Comparison of ENCODE assay signal across 21 cellular contexts in the genomic region with DNA sequence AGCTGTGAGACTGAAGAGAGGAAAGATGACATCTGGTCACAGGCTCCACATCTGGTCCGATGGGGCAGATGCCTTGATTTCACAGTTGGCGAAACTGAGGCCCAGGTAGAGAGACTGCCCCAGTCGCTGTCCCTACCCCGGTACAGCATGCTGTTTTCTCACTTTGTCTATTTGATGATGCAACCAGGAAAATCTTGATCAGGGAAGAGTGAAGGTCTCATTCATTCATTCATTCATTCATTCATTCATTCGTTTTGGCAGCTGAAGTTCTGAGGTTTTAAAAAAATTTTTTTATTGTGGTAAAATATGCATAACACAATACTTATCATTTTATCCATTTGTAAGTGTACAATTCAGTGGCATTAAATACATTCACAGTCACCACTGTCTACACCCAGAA. TPM values are rescaled to one million over a fixed set of nuclear protein-coding genes. Genes with fewer than 3 reads are reported as not detected.
A peak's percentile ranks its signal among the peaks of the same experiment; 100 is the strongest.
DNase-seq lines count a peak whose midpoint lies in the region; ATAC-seq, FAIRE-seq and TF ChIP-seq lines count a peak whose summit lies in the region.
"Had no signal": no experiment of that assay in that cellular context is flagged by ENCODE, and none has a peak within 500 bp of the region (broad histone marks: within the 10 kb centered on the region; RNA-seq: fewer than 3 reads in every experiment).

No MANE protein-coding gene starts in this region.

- H4K5ac ChIP-seq in IMR-90 (ENCODE audit: low read depth, low read length) (no peak overlapping the region), H1 (ENCODE audit: insufficient read length, low read depth, low read length) (no peak overlapping the region)

- H4K8ac ChIP-seq in IMR-90 (ENCODE audit: low read depth in 2 of 2, low read length in 2 of 2) (no peak overlapping the region), H1 (ENCODE audit: extremely low read depth, insufficient read depth, low read length) (no peak overlapping the region)

- 100% methylated on average over 1 of the region's 5 CpGs; no CpG with 5 or more reads in 1 of the 2 experiments for WGBS in IMR-90 (ENCODE audit: extremely low coverage in 2 of 2, insufficient read length in 1 of 2), 2 experiments
- WGBS in H1 (ENCODE audit: extremely low coverage in 1 of 2, insufficient coverage in 1 of 2, insufficient read length in 1 of 2, insufficient replicate concordance in 2 of 2, low coverage in 1 of 2, low lambda C conversion rate in 2 of 2, missing lambda C conversion rate in 1 of 2), 2 experiments = 100% methylated on average over 5 of the region's 5 CpGs; no CpG with 5 or more reads in 1 of the 2 experiments

- no peak for TF ChIP-seq CTCF in activated CD8-positive, alpha-beta T cell treated with anti-CD3 and anti-CD28 coated beads for 36 hours (IDR thresholded peaks at IDR 0.05)
- TF ChIP-seq CTCF in IMR-90 (conservative IDR thresholded peaks at IDR 0.05; ENCODE audit: low read depth, low read length) (no peak), H1 (IDR thresholded peaks at IDR 0.05; ENCODE audit: control extremely low read depth in 1 of 3, insufficient read depth in 1 of 3, low read depth in 1 of 3, low read length in 3 of 3) (no peak)

- no peak for ATAC-seq in activated CD8-positive, alpha-beta T cell treated with anti-CD3 and anti-CD28 coated beads, Interleukin-2, amount 10 ng/mL, durations not matched to agents 7 days and 5 days
- no peak for ATAC-seq in activated CD8-positive, alpha-beta T cell treated with anti-CD3 and anti-CD28 coated beads for 36 hours
- ATAC-seq in IMR-90 (ENCODE audit: low read depth) = no peak
- no peak for ATAC-seq in stimulated activated effector memory CD8-positive, alpha-beta T cell treated with anti-CD3 and anti-CD28 coated beads, Interleukin-12 subunit alpha, Interleukin-12 subunit beta, amount 100 ng/mL, for 72 hours
- ATAC-seq: CD8-positive, alpha-beta T cell had no signal

- H3K27ac ChIP-seq in IMR-90 (ENCODE audit: insufficient read depth, low read length) (no peak overlapping the region), H1 (ENCODE audit: low read depth, low read length) (no peak overlapping the region)
- H3K27ac ChIP-seq: 22Rv1, SK-N-MC had no signal

- H3K27ac Mint-ChIP-seq in activated CD8-positive, alpha-beta T cell treated with anti-CD3 and anti-CD28 coated beads, Interleukin-2, amount 10 ng/mL, durations not matched to agents 7 days and 5 days = peak overlapping the region; percentile 60
- H3K27ac Mint-ChIP-seq in activated CD8-positive, alpha-beta T cell treated with anti-CD3 and anti-CD28 coated beads for 36 hours = no peak overlapping the region
- H3K27ac Mint-ChIP-seq in stimulated activated effector memory CD8-positive, alpha-beta T cell treated with anti-CD3 and anti-CD28 coated beads, Interleukin-12 subunit alpha, Interleukin-12 subunit beta, amount 100 ng/mL, for 72 hours = peak overlapping the region; percentile 53
- H3K27ac Mint-ChIP-seq: CD8-positive, alpha-beta T cell had no signal

- H3K18ac ChIP-seq in IMR-90 (ENCODE audit: low read depth, low read length) = no peak overlapping the region
- no peak overlapping the region for H3K18ac ChIP-seq in H1 (ENCODE audit: extremely low read depth, low read length)

- H3K4me2 ChIP-seq in IMR-90 (ENCODE audit: low read depth, low read length) (no peak overlapping the region), H1 (ENCODE audit: insufficient read depth in 1 of 2, low read depth in 2 of 2, low read length in 2 of 2) (no peak overlapping the region)

- no peak overlapping the region for H2BK12ac ChIP-seq in H1 (ENCODE audit: low read depth, low read length)

- dilution Hi-C loops in IMR-90 (cut with HindIII; ENCODE audit: low sequenced_read_pairs, unreplicated experiment) = no loop called here

- TF ChIP-seq POLR2A in IMR-90 (IDR thresholded peaks at IDR 0.05; ENCODE audit: low read depth, low read length) (no peak), H1 (IDR thresholded peaks at IDR 0.05; ENCODE audit: control extremely low read depth in 1 of 2, low read depth in 2 of 2, low read length in 2 of 2) (no peak)

- H3K56ac ChIP-seq in IMR-90 (ENCODE audit: extremely low read depth, insufficient read depth, low read length) (no peak overlapping the region), H1 (replicated peaks; ENCODE audit: insufficient read length, low read depth, low read length) (no peak overlapping the region)

- no peak overlapping the region for H2BK5ac ChIP-seq in IMR-90 (ENCODE audit: low read depth, low read length, poor library complexity, severe bottlenecking)
- 0 out of 2 replicates have a peak overlapping the region, but pooled peaks have one; percentile 2 for H2BK5ac ChIP-seq in H1 (ENCODE audit: low read depth, low read length)

- H3K4me3 ChIP-seq in IMR-90 (ENCODE audit: insufficient read depth, low read depth, low read length) = no peak overlapping the region
- no peak overlapping the region for H3K4me3 ChIP-seq in H1 (ENCODE audit: extremely low read depth in 1 of 4, insufficient read depth in 2 of 4, low read depth in 3 of 4, low read length in 4 of 4)
- H3K4me3 ChIP-seq: SK-N-MC had no signal

- H4K20me1 ChIP-seq in IMR-90 (ENCODE audit: insufficient read depth, low read length) (peaks cover 77% of the 10 kb centered on the region), H1 (replicated peaks in 1 of 2; ENCODE audit: control insufficient read depth in 1 of 2, insufficient read depth in 2 of 2, low read length in 2 of 2) (peaks cover 18 to 44% of the 10 kb centered on the region in 2 experiments)

- H2BK20ac ChIP-seq in IMR-90 (ENCODE audit: low read depth, low read length) = no peak overlapping the region
- no peak overlapping the region for H2BK20ac ChIP-seq in H1 (ENCODE audit: low read length)

- intact Hi-C loops in activated CD8-positive, alpha-beta T cell treated with anti-CD3 and anti-CD28 coated beads for 36 hours (cut with micrococcal nuclease) = no loop called here
- intact Hi-C loops in IMR-90 (cut with micrococcal nuclease) = no loop called here

- H2AK5ac ChIP-seq in IMR-90 (ENCODE audit: low read depth, low read length) (no peak overlapping the region), H1 (ENCODE audit: low read depth, low read length) (no peak overlapping the region)

- H3K9me3 Mint-ChIP-seq in activated CD8-positive, alpha-beta T cell treated with anti-CD3 and anti-CD28 coated beads, Interleukin-2, amount 10 ng/mL, durations not matched to agents 7 days and 5 days (ENCODE audit: insufficient read depth) = no peaks in the 10 kb centered on the region
- no peaks in the 10 kb centered on the region for H3K9me3 Mint-ChIP-seq in activated CD8-positive, alpha-beta T cell treated with anti-CD3 and anti-CD28 coated beads for 36 hours
- no peaks in the 10 kb centered on the region for H3K9me3 Mint-ChIP-seq in stimulated activated effector memory CD8-positive, alpha-beta T cell treated with anti-CD3 and anti-CD28 coated beads, Interleukin-12 subunit alpha, Interleukin-12 subunit beta, amount 100 ng/mL, for 72 hours
- H3K9me3 Mint-ChIP-seq: CD8-positive, alpha-beta T cell had no signal

- H3K23ac ChIP-seq in IMR-90 (ENCODE audit: low read depth, low read length) = no peak overlapping the region
- H3K23ac ChIP-seq in H1 (ENCODE audit: insufficient read length) = no peak overlapping the region

- H3K4me1 Mint-ChIP-seq in activated CD8-positive, alpha-beta T cell treated with anti-CD3 and anti-CD28 coated beads, Interleukin-2, amount 10 ng/mL, durations not matched to agents 7 days and 5 days (ENCODE audit: low read depth) = peaks cover 76% of the 10 kb centered on the region
- peaks cover 47% of the 10 kb centered on the region for H3K4me1 Mint-ChIP-seq in activated CD8-positive, alpha-beta T cell treated with anti-CD3 and anti-CD28 coated beads for 36 hours (ENCODE audit: low read depth)
- peaks cover 75% of the 10 kb centered on the region for H3K4me1 Mint-ChIP-seq in stimulated activated effector memory CD8-positive, alpha-beta T cell treated with anti-CD3 and anti-CD28 coated beads, Interleukin-12 subunit alpha, Interleukin-12 subunit beta, amount 100 ng/mL, for 72 hours

- no peaks in the 10 kb centered on the region for H3K23me2 ChIP-seq in H1 (ENCODE audit: low read depth, low read length)

- H3K79me1 ChIP-seq in IMR-90 (ENCODE audit: low read depth in 1 of 2, low read length in 2 of 2) (peaks cover 45 to 91% of the 10 kb centered on the region in 2 experiments), H1 (ENCODE audit: low read depth, low read length) (peaks cover 44% of the 10 kb centered on the region)

- FAIRE-seq in H1 (lab: Jason Lieb, UNC) = no peak

- peaks cover 55% of the 10 kb centered on the region for H3K36me3 Mint-ChIP-seq in activated CD8-positive, alpha-beta T cell treated with anti-CD3 and anti-CD28 coated beads, Interleukin-2, amount 10 ng/mL, durations not matched to agents 7 days and 5 days (ENCODE audit: low read depth)
- peaks cover 5% of the 10 kb centered on the region for H3K36me3 Mint-ChIP-seq in activated CD8-positive, alpha-beta T cell treated with anti-CD3 and anti-CD28 coated beads for 36 hours (ENCODE audit: low read depth)
- peaks cover 6% of the 10 kb centered on the region for H3K36me3 Mint-ChIP-seq in stimulated activated effector memory CD8-positive, alpha-beta T cell treated with anti-CD3 and anti-CD28 coated beads, Interleukin-12 subunit alpha, Interleukin-12 subunit beta, amount 100 ng/mL, for 72 hours

- H3K4me1 ChIP-seq in IMR-90 (ENCODE audit: control insufficient read depth, insufficient read depth, low read length) = peaks cover 2% of the 10 kb centered on the region
- peaks cover 2 to 7% (median 4%) of the 10 kb centered on the region in 4 experiments; a peak in 4 of 7 replicates for H3K4me1 ChIP-seq in H1 (replicated peaks in 1 of 4; ENCODE audit: control insufficient read depth in 3 of 4, insufficient read depth in 4 of 4, low read length in 3 of 4)

- H2BK15ac ChIP-seq in IMR-90 (ENCODE audit: low read depth, low read length) (no peak overlapping the region), H1 (ENCODE audit: low read length) (no peak overlapping the region)

- H3K36me3 ChIP-seq in IMR-90 (ENCODE audit: control insufficient read depth, insufficient read depth, low read length) (no peaks in the 10 kb centered on the region), H1 (ENCODE audit: control insufficient read depth in 2 of 4, insufficient read depth in 4 of 4, low read length in 3 of 4) (no peaks in the 10 kb centered on the region; a peak in 1 of 8 replicates)

- no peak for DNase-seq in activated CD8-positive, alpha-beta T cell treated with anti-CD3 and anti-CD28 coated beads, Interleukin-2, amount 10 ng/mL, durations not matched to agents 7 days and 5 days
- no peak for DNase-seq in activated CD8-positive, alpha-beta T cell treated with anti-CD3 and anti-CD28 coated beads for 36 hours
- no peak for DNase-seq in IMR-90
- no peak for DNase-seq in H1 (ENCODE audit: low read depth in 1 of 2, low spot score in 2 of 2)
- no peak for DNase-seq in stimulated activated effector memory CD8-positive, alpha-beta T cell treated with anti-CD3 and anti-CD28 coated beads, Interleukin-12 subunit alpha, Interleukin-12 subunit beta, amount 100 ng/mL, for 72 hours (ENCODE audit: low spot score in 2 of 2)
- DNase-seq in cerebellar cortex (ENCODE audit: low spot score) = no peak
- no peak for DNase-seq in activated CD4-positive, alpha-beta T cell treated with anti-CD3 and anti-CD28 coated beads for 48 hours
- no peak for DNase-seq in stimulated activated CD4-positive, alpha-beta T cell treated with anti-CD3 and anti-CD28 coated beads, Interleukin-4, amount 100 ng/mL, for 24 hours
- DNase-seq: AML-193; CD8-positive, alpha-beta T cell; DMS53; HCEC 1CT; KBM-7; NCI-H1105; NCI-H1694; NCI-H2081 treated with DMSO at 0.1 percent for 48 hours; NCI-H748 treated with DMSO at 0.1 percent for 48 hours; OCI-M1; Right ventricle myocardium superior had no signal

- H3K27me3 ChIP-seq in IMR-90 (ENCODE audit: control insufficient read depth, insufficient read depth, low read length) (no peaks in the 10 kb centered on the region), H1 (replicated peaks in 1 of 4; ENCODE audit: control insufficient read depth in 3 of 4, extremely low read depth in 1 of 4, insufficient read depth in 3 of 4, low read length in 3 of 4) (no peaks in the 10 kb centered on the region)

- CTCF ChIA-PET in activated CD8-positive, alpha-beta T cell treated with anti-CD3 and anti-CD28 coated beads, Interleukin-2, amount 10 ng/mL, durations not matched to agents 7 days and 5 days (lab: Charles Lee) = interaction anchor here (2.2 kb wide), 1 partner anchor 13 kb away, joined by 7 read pairs; no protein-coding TSS in a partner anchor
- CTCF ChIA-PET in activated CD8-positive, alpha-beta T cell treated with anti-CD3 and anti-CD28 coated beads for 36 hours (lab: Charles Lee) = interaction anchor here (1.0 kb wide), 1 partner anchor 60 kb away, joined by 3 read pairs; no protein-coding TSS in a partner anchor
- CTCF ChIA-PET in IMR-90 (lab: Yijun Ruan, JAX) = no interaction called here
- CTCF ChIA-PET in H1 (lab: Charles Lee; ENCODE audit: partially characterized antibody) = interaction anchor here (0.9 to 1.5 kb wide), 3 partner anchors 60 to 412 kb away, joined by 3 to 4 read pairs (median 3); no protein-coding TSS in a partner anchor

- no peak for TF ChIP-seq EP300 in H1 (IDR thresholded peaks at IDR 0.05; ENCODE audit: borderline replicate concordance in 1 of 2, low read depth in 2 of 2, low read length in 2 of 2)

- H3K14ac ChIP-seq in IMR-90 (replicated peaks; ENCODE audit: low read depth, low read length) = no peak overlapping the region
- H3K14ac ChIP-seq in H1 (ENCODE audit: insufficient read length) = no peak overlapping the region

- H3K79me2 ChIP-seq in H1 (ENCODE audit: control insufficient read depth in 1 of 2, insufficient read depth in 2 of 2, low read length in 2 of 2) = peaks cover 16 to 97% of the 10 kb centered on the region in 2 experiments

- no peak overlapping the region for H2AK9ac ChIP-seq in IMR-90 (replicated peaks; ENCODE audit: low read depth, low read length, poor library complexity)

- TF ChIP-seq RAD21 in IMR-90 (IDR thresholded peaks at IDR 0.05; ENCODE audit: low read length) (no peak), H1 (IDR thresholded peaks at IDR 0.05 in 1 of 2, conservative IDR thresholded peaks at IDR 0.05 in 1 of 2; ENCODE audit: low read depth in 2 of 2, low read length in 2 of 2) (no peak)

- H3K9ac ChIP-seq in IMR-90 (ENCODE audit: low read depth, low read length) (no peak overlapping the region), H1 (replicated peaks in 1 of 4; ENCODE audit: extremely low read depth in 1 of 4, low read depth in 3 of 4, low read length in 3 of 4) (no peak overlapping the region)

- peaks cover 15% of the 10 kb centered on the region; the same call in 1 of the 2 replicates for H3K9me1 ChIP-seq in IMR-90 (ENCODE audit: insufficient read depth, low read length)

- H3K9me3 ChIP-seq in IMR-90 (ENCODE audit: control insufficient read depth, insufficient read depth, low read length) = no peaks in the 10 kb centered on the region
- H3K9me3 ChIP-seq in H1 (ENCODE audit: insufficient read depth in 2 of 2, low read depth in 1 of 2, low read length in 1 of 2) = no peaks in the 10 kb centered on the region

- H3K4me3 Mint-ChIP-seq in activated CD8-positive, alpha-beta T cell treated with anti-CD3 and anti-CD28 coated beads, Interleukin-2, amount 10 ng/mL, durations not matched to agents 7 days and 5 days = no peak overlapping the region
- H3K4me3 Mint-ChIP-seq in activated CD8-positive, alpha-beta T cell treated with anti-CD3 and anti-CD28 coated beads for 36 hours = no peak overlapping the region
- H3K4me3 Mint-ChIP-seq in stimulated activated effector memory CD8-positive, alpha-beta T cell treated with anti-CD3 and anti-CD28 coated beads, Interleukin-12 subunit alpha, Interleukin-12 subunit beta, amount 100 ng/mL, for 72 hours = no peak overlapping the region
- H3K4me3 Mint-ChIP-seq: CD8-positive, alpha-beta T cell had no signal

- H3K4ac ChIP-seq in IMR-90 (ENCODE audit: low read depth, low read length) = no peak overlapping the region
- H3K4ac ChIP-seq in H1 (replicated peaks; ENCODE audit: insufficient read length, low read depth, low read length) = no peak overlapping the region

- H2BK120ac ChIP-seq in IMR-90 (ENCODE audit: low read depth, low read length) (no peak overlapping the region), H1 (replicated peaks; ENCODE audit: low read depth, low read length) (no peak overlapping the region)

- POLR2A ChIA-PET in activated CD8-positive, alpha-beta T cell treated with anti-CD3 and anti-CD28 coated beads, Interleukin-2, amount 10 ng/mL, durations not matched to agents 7 days and 5 days (lab: Charles Lee) = no interaction called here
- POLR2A ChIA-PET in activated CD8-positive, alpha-beta T cell treated with anti-CD3 and anti-CD28 coated beads for 36 hours (lab: Charles Lee) = interaction anchor here (0.6 to 1.4 kb wide), 3 partner anchors 10 to 185 kb away, joined by 3 to 5 read pairs (median 3); no protein-coding TSS in a partner anchor
- POLR2A ChIA-PET in IMR-90 (lab: Charles Lee; ENCODE audit: unreplicated experiment) = no interaction called here
- POLR2A ChIA-PET in H1 (lab: Charles Lee; ENCODE audit: partially characterized antibody) = interaction anchor here (0.8 kb wide), 1 partner anchor 9 kb away, joined by 3 read pairs; no protein-coding TSS in a partner anchor

- H4K91ac ChIP-seq in IMR-90 (ENCODE audit: insufficient read depth, low read depth, low read length) = no peak overlapping the region
- H4K91ac ChIP-seq in H1 (replicated peaks; ENCODE audit: insufficient read length, low read length) = no peak overlapping the region

- in situ Hi-C loops in IMR-90 (cut with MboI; ENCODE audit: low sequenced_read_pairs) = no loop called here

- BruUV-seq in IMR-90 (replicated peaks; lab: Mats Ljungman, UMichigan) = no TSS peak

- H2AFZ ChIP-seq in IMR-90 (replicated peaks; ENCODE audit: low read length, poor library complexity) = no peak overlapping the region
- H2AFZ ChIP-seq in H1 (ENCODE audit: low read length) = no peak overlapping the region

- no peaks in the 10 kb centered on the region for H3K27me3 Mint-ChIP-seq in activated CD8-positive, alpha-beta T cell treated with anti-CD3 and anti-CD28 coated beads, Interleukin-2, amount 10 ng/mL, durations not matched to agents 7 days and 5 days (ENCODE audit: low read depth)
- no peaks in the 10 kb centered on the region for H3K27me3 Mint-ChIP-seq in activated CD8-positive, alpha-beta T cell treated with anti-CD3 and anti-CD28 coated beads for 36 hours

RNA-seq across cellular contexts. Expression of a gene that starts 19.7 kb away (rescaled TPM):
- 10 to 100 TPM; 62.5 to 70.4 TPM for total RNA-seq in activated CD8-positive, alpha-beta T cell treated with anti-CD3 and anti-CD28 coated beads, Interleukin-2, amount 10 ng/mL, durations not matched to agents 7 days and 5 days
- 10 to 100 TPM; 37.6 to 38.5 TPM for total RNA-seq in activated CD8-positive, alpha-beta T cell treated with anti-CD3 and anti-CD28 coated beads for 36 hours
- 3.2 and 3.9 TPM in 2 replicates for total RNA-seq in IMR-90 (2012; rRNA removed)
- polyA plus RNA-seq in IMR-90 (2012; rRNA removed) (10.2 and 11.6 TPM in 2 replicates), H1 (2011; rRNA removed) (7.9 and 21.2 TPM in 2 replicates)
- polyA plus RNA-seq in IMR-90 (2012; cell fraction: cytosol; rRNA removed) = 9.7 and 13.7 TPM in 2 replicates
- 12.7 and 18.3 TPM in 2 replicates for polyA plus RNA-seq in IMR-90 (2012; cell fraction: nucleus; rRNA removed; ENCODE audit: low replicate concordance)
- 53.2 and 62.0 TPM in 2 replicates for total RNA-seq in H1 (2021; fragmentation: NEBNext Ultra II Directional; extraction: Animal tissue kit (Norgen Biotek cat#: 25700))
- 7.9 TPM for polyA plus RNA-seq in H1 (2011; cell fraction: cytosol; rRNA removed)
- 27.3 TPM for polyA plus RNA-seq in H1 (2011; cell fraction: nucleus; rRNA removed)
- polyA plus RNA-seq in H1 (2012, experiment 1 of 2) = 44.6 to 50.3 TPM (median 45.5 TPM) in 4 replicates
- polyA plus RNA-seq in H1 (2012, experiment 2 of 2) = 28.6 TPM
- 36.4 TPM for polyA plus RNA-seq in H1 (2013, experiment 1 of 2)
- 34.4 TPM for polyA plus RNA-seq in H1 (2013, experiment 2 of 2)
- polyA minus RNA-seq in H1 (2011; rRNA and poly(A)+ RNA removed) = 20.8 and 26.6 TPM in 2 replicates
- polyA minus RNA-seq in H1 (2011; cell fraction: cytosol; rRNA and poly(A)+ RNA removed) = 35.2 TPM
- polyA minus RNA-seq in H1 (2011; cell fraction: nucleus; rRNA and poly(A)+ RNA removed) = 37.7 TPM

Comparison
In these comparisons a context has a peak if more than half of its experiments do, and no peak if none do; other contexts are left out.
1. POLR2A ChIA-PET loops: an anchor here in activated CD8-positive, alpha-beta T cell treated with anti-CD3 and anti-CD28 coated beads for 36 hours (0.6 to 1.4 kb wide) and H1 (0.8 kb wide); none called in activated CD8-positive, alpha-beta T cell treated with anti-CD3 and anti-CD28 coated beads, Interleukin-2, amount 10 ng/mL, durations not matched to agents 7 days and 5 days and IMR-90.